Comparison of ENCODE assay signal across 19 cellular contexts in genomic region chr1:20728371-20729154, GRCh38. TPM values are rescaled to one million over a fixed set of nuclear protein-coding genes. Genes with fewer than 3 reads are reported as not detected.
A peak's percentile ranks its signal among the peaks of the same experiment; 100 is the strongest.
DNase-seq lines count a peak whose midpoint lies in the region; ATAC-seq and TF ChIP-seq lines count a peak whose summit lies in the region.
"Had no signal": no experiment of that assay in that cellular context is flagged by ENCODE, and none has a peak within 500 bp of the region (broad histone marks: within the 10 kb centered on the region; RNA-seq: fewer than 3 reads in every experiment).

No MANE protein-coding gene starts in this region.

- in situ Hi-C loops in transverse colon (cut with MboI; ENCODE audit: low pct_ligation_motif_present in 1 of 4, low pct_unique_long_range_greater_than_20kb in 1 of 4, low sequenced_read_pairs in 3 of 4): no loop called here

- intact Hi-C loops in transverse colon (cut with DNase I; ENCODE audit: low total_unique reads): no loop called here

- peak; percentile 43 for DNase-seq in activated CD8-positive, alpha-beta memory T cell treated with anti-CD3 and anti-CD28 coated beads for 24 hours
- no peak for DNase-seq in activated CD8-positive, alpha-beta memory T cell treated with anti-CD3 and anti-CD28 coated beads, Interleukin-2, amount 50 U/mL, for 4 hours
- DNase-seq in NCI-H69 (lab: John Stamatoyannopoulos, UW): peak; percentile 26
- DNase-seq in left lobe of liver (ENCODE audit: low spot score): peak; percentile 43
- peak; percentile 2 for DNase-seq in transverse colon
- no peak for DNase-seq in putamen (ENCODE audit: low spot score)
- no peak for DNase-seq in NCI-H446 (lab: John Stamatoyannopoulos, UW)
- DNase-seq: activated CD4-positive, CD25-positive, alpha-beta regulatory T cell treated with anti-CD3 and anti-CD28 coated beads, Interleukin-2, amount 50 U/mL, for 72 hours; activated T-cell treated with anti-CD3 and anti-CD28 coated beads for 4 hours; brain microvascular endothelial cell; DND-41; foreskin melanocyte; MG63; NCI-H187 treated with DMSO at 0.1 percent for 48 hours; NCI-H510A treated with DMSO at 0.1 percent for 48 hours; thyroid gland had no signal

- peaks cover 9 to 22% (median 21%) of the 10 kb centered on the region in 4 donors for H3K4me1 ChIP-seq in transverse colon

- no peak for TF ChIP-seq EP300 in transverse colon (IDR thresholded peaks at IDR 0.05; ENCODE audit: low read depth)

- ATAC-seq in left lobe of liver: no peak
- no peak for ATAC-seq in GM21717 (IDR thresholded peaks at IDR 0.05; ENCODE audit: unreplicated experiment)

- WGBS in transverse colon (ENCODE audit: low coverage in 1 of 2), 2 donors: 65% methylated on average over 9 of the region's 9 CpGs; no CpG with 5 or more reads in 1 of the 2 donors

- TF ChIP-seq POLR2A in transverse colon (IDR thresholded peaks at IDR 0.05): no peak

- no peaks in the 10 kb centered on the region for H3K9me3 ChIP-seq in transverse colon
- H3K9me3 ChIP-seq: MG63, SJCRH30, thyroid gland had no signal

- H3K4me3 ChIP-seq in transverse colon: no peak overlapping the region
- H3K4me3 ChIP-seq: MG63, SJCRH30, thyroid gland had no signal

- H3K27ac ChIP-seq in transverse colon: no peak overlapping the region
- H3K27ac ChIP-seq: brain microvascular endothelial cell, epithelial cell of prostate, SJCRH30, thyroid gland had no signal

- H3K36me3 ChIP-seq in transverse colon: no peaks in the 10 kb centered on the region
- H3K36me3 ChIP-seq: brain microvascular endothelial cell, MG63, SJCRH30, thyroid gland had no signal

- TF ChIP-seq CTCF in transverse colon (IDR thresholded peaks at IDR 0.05): no peak

- peaks cover 50% of the 10 kb centered on the region for H3K27me3 ChIP-seq in transverse colon
- H3K27me3 ChIP-seq: brain microvascular endothelial cell, MG63, thyroid gland had no signal

RNA-seq across cellular contexts. Expression of gene SH2D5, which starts 3.9 kb away (rescaled TPM):
- total RNA-seq in left lobe of liver (0.30 TPM), transverse colon (under 1 TPM in 1 of 4 donors, not detected in 3; 0.37 TPM)

RNA-seq across cellular contexts. Expression of gene KIF17, which starts 10.8 kb away (rescaled TPM):
- total RNA-seq in left lobe of liver: 1.5 TPM
- 10 to 100 TPM in 1 of 4 donors, under 1 TPM in 2, not detected in 1; 0.27 to 21.1 (median 0.79) TPM for total RNA-seq in transverse colon

RNA-seq across cellular contexts. Expression of gene HP1BP3, which starts 58.5 kb away (rescaled TPM):
- 71.9 TPM for total RNA-seq in left lobe of liver
- 100 to 1,000 TPM; 143 to 272 (median 197) TPM for total RNA-seq in transverse colon

Comparison
In these comparisons a context has a peak if more than half of its experiments do, and no peak if none do; other contexts are left out.
1. DNase-seq: peak in activated CD8-positive, alpha-beta memory T cell treated with anti-CD3 and anti-CD28 coated beads for 24 hours (single experiment), NCI-H69 (single experiment), left lobe of liver (single experiment) and transverse colon (single experiment); none in activated CD8-positive, alpha-beta memory T cell treated with anti-CD3 and anti-CD28 coated beads, Interleukin-2, amount 50 U/mL, for 4 hours (single experiment), putamen (single experiment) and NCI-H446 (0 of 2).